29 cellular contexts compared by ENCODE assay signal in the genomic region with DNA sequence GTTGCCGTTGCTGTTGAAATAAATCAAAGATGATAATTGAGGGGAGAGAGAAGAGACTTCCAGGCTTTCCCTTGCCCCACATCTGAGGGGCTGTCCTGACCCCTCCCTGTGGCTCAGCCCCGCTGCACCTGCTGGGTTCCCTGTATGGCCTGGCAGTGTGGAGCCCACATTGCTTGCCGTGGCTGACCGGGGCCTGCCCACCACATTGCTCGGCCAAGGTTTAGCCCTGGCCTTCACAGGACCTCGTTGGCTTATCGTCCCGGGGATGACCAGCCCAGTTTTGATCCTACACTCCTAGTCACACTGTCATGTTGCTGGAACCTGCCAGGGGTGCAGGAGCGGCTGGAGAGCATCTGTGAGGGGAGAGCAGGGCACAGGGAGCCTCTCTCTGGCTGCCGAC.
"Had no signal": no experiment of that assay in that cellular context is flagged by ENCODE, and none has a peak within 500 bp of the region (broad histone marks: within the 10 kb centered on the region; RNA-seq: fewer than 3 reads in every experiment).

No MANE protein-coding gene starts in this region.

- H3K9me3 Mint-ChIP-seq: activated CD4-positive, alpha-beta T cell treated with anti-CD3 and anti-CD28 coated beads, Interleukin-2, amount 10 ng/mL, durations not matched to agents 24 days and 14 days; activated CD8-positive, alpha-beta T cell treated with anti-CD3 and anti-CD28 coated beads for 36 hours; activated naive CD4-positive, alpha-beta T cell treated with anti-CD3 and anti-CD28 coated beads, Interleukin-2, amount 50 U/mL, for 24 hours; activated naive CD8-positive, alpha-beta T cell treated with anti-CD3 and anti-CD28 coated beads, Interleukin-2, amount 10 ng/mL, durations not matched to agents 7 days and 5 days; activated T-helper 2 cell treated with anti-CD3 and anti-CD28 coated beads, Interferon-gamma antibody, Interleukin-2, Interleukin-4, amounts not matched to agents 10 μg/mL and 5 μg/mL and 100 μg/mL, durations not matched to agents 14 hours and 24 hours and 36 hours; T-helper 1 cell treated with Interleukin-12 subunit alpha and Interleukin-12 subunit beta and Interleukin-4 antibody, amounts not matched to agents 30 μg/mL and 1 μg/mL, for 36 hours; T-helper 2 cell treated with Interferon-gamma antibody and Interleukin-4, amounts not matched to agents 5 μg/mL and 100 μg/mL, for 36 hours had no signal

- DNase-seq: activated CD4-positive, alpha-beta T cell treated with anti-CD3 and anti-CD28 coated beads, Interleukin-2, amount 10 ng/mL, durations not matched to agents 24 days and 14 days; activated CD4-positive, alpha-beta T cell treated with anti-CD3 and anti-CD28 coated beads, Interleukin-2, amount 50 U/mL, for 4 hours; activated CD8-positive, alpha-beta T cell treated with anti-CD3 and anti-CD28 coated beads for 36 hours; activated gamma-delta T cell; activated naive CD4-positive, alpha-beta T cell treated with Interleukin-2 at 50 U/mL for 16 hours; activated naive CD8-positive, alpha-beta T cell treated with anti-CD3 and anti-CD28 coated beads, Interleukin-2, amount 10 ng/mL, durations not matched to agents 7 days and 5 days; activated T-cell treated with anti-CD3 and anti-CD28 coated beads, Interleukin-2, amount 50 U/mL, for 1 hour; body of pancreas; MM.1S; MV-4-11; NCI-H1092; NCI-H1436 treated with DMSO at 0.1 percent for 48 hours; NCI-H1694 treated with DMSO at 0.1 percent for 48 hours; NCI-H2029; NCI-H345; NCI-H524 treated with DMSO at 0.1 percent for 48 hours; PC-3; SHP77 treated with DMSO at 0.1 percent for 48 hours; SK-N-SH had no signal

- H3K9me3 ChIP-seq: ascending aorta, body of pancreas, SJSA1, SK-N-SH had no signal

- H3K36me3 ChIP-seq: ascending aorta, SJSA1 had no signal

- H3K4me3 ChIP-seq: ascending aorta, body of pancreas, SJSA1 had no signal

- FAIRE-seq: RCC 7860, TTC549 had no signal

- H3K27me3 ChIP-seq: ascending aorta had no signal

- H3K4me2 ChIP-seq: KMS-11, SK-N-SH had no signal

- ATAC-seq: activated CD8-positive, alpha-beta T cell treated with anti-CD3 and anti-CD28 coated beads for 36 hours; body of pancreas; PC-3 had no signal

- H3K4me1 ChIP-seq: ascending aorta, body of pancreas, SJSA1 had no signal

- H3K4me3 Mint-ChIP-seq: activated CD4-positive, alpha-beta T cell treated with anti-CD3 and anti-CD28 coated beads, Interleukin-2, amount 10 ng/mL, durations not matched to agents 24 days and 14 days; activated CD8-positive, alpha-beta T cell treated with anti-CD3 and anti-CD28 coated beads for 36 hours; activated naive CD4-positive, alpha-beta T cell treated with anti-CD3 and anti-CD28 coated beads, Interleukin-2, amount 50 U/mL, for 24 hours; activated naive CD8-positive, alpha-beta T cell treated with anti-CD3 and anti-CD28 coated beads, Interleukin-2, amount 10 ng/mL, durations not matched to agents 7 days and 5 days; central memory CD8-positive, alpha-beta T cell; T-helper 1 cell treated with Interleukin-12 subunit alpha and Interleukin-12 subunit beta and Interleukin-4 antibody, amounts not matched to agents 30 μg/mL and 1 μg/mL, for 36 hours; T-helper 2 cell treated with Interferon-gamma antibody and Interleukin-4, amounts not matched to agents 5 μg/mL and 100 μg/mL, for 36 hours had no signal

- H3K36me3 Mint-ChIP-seq: activated naive CD4-positive, alpha-beta T cell treated with anti-CD3 and anti-CD28 coated beads, Interleukin-2, amount 50 U/mL, for 24 hours; activated naive CD8-positive, alpha-beta T cell treated with anti-CD3 and anti-CD28 coated beads, Interleukin-2, amount 10 ng/mL, durations not matched to agents 7 days and 5 days had no signal

- H3K27ac ChIP-seq: ascending aorta, body of pancreas, KMS-11, SJSA1 had no signal

- H3K27ac Mint-ChIP-seq: activated CD4-positive, alpha-beta T cell treated with anti-CD3 and anti-CD28 coated beads, Interleukin-2, amount 10 ng/mL, durations not matched to agents 24 days and 14 days; activated CD8-positive, alpha-beta T cell treated with anti-CD3 and anti-CD28 coated beads for 36 hours; activated naive CD4-positive, alpha-beta T cell treated with anti-CD3 and anti-CD28 coated beads, Interleukin-2, amount 50 U/mL, for 24 hours; activated naive CD8-positive, alpha-beta T cell treated with anti-CD3 and anti-CD28 coated beads, Interleukin-2, amount 10 ng/mL, durations not matched to agents 7 days and 5 days; activated T-helper 2 cell treated with anti-CD3 and anti-CD28 coated beads, Interferon-gamma antibody, Interleukin-2, Interleukin-4, amounts not matched to agents 10 μg/mL and 5 μg/mL and 100 μg/mL, durations not matched to agents 14 hours and 24 hours and 36 hours; T-helper 1 cell treated with Interleukin-12 subunit alpha and Interleukin-12 subunit beta and Interleukin-4 antibody, amounts not matched to agents 30 μg/mL and 1 μg/mL, for 36 hours; T-helper 2 cell treated with Interferon-gamma antibody and Interleukin-4, amounts not matched to agents 5 μg/mL and 100 μg/mL, for 36 hours had no signal

- H3K9me2 ChIP-seq: SK-N-SH had no signal

- H3K4me1 Mint-ChIP-seq: activated CD4-positive, alpha-beta T cell treated with anti-CD3 and anti-CD28 coated beads, Interleukin-2, amount 10 ng/mL, durations not matched to agents 24 days and 14 days; activated naive CD4-positive, alpha-beta T cell treated with anti-CD3 and anti-CD28 coated beads, Interleukin-2, amount 50 U/mL, for 24 hours; activated naive CD8-positive, alpha-beta T cell treated with anti-CD3 and anti-CD28 coated beads, Interleukin-2, amount 10 ng/mL, durations not matched to agents 7 days and 5 days; central memory CD8-positive, alpha-beta T cell had no signal

- H3K9ac ChIP-seq: KMS-11, SK-N-SH had no signal

- H3K27me3 Mint-ChIP-seq: activated CD4-positive, alpha-beta T cell treated with anti-CD3 and anti-CD28 coated beads, Interleukin-2, amount 10 ng/mL, durations not matched to agents 24 days and 14 days had no signal
